In the genomic region with DNA sequence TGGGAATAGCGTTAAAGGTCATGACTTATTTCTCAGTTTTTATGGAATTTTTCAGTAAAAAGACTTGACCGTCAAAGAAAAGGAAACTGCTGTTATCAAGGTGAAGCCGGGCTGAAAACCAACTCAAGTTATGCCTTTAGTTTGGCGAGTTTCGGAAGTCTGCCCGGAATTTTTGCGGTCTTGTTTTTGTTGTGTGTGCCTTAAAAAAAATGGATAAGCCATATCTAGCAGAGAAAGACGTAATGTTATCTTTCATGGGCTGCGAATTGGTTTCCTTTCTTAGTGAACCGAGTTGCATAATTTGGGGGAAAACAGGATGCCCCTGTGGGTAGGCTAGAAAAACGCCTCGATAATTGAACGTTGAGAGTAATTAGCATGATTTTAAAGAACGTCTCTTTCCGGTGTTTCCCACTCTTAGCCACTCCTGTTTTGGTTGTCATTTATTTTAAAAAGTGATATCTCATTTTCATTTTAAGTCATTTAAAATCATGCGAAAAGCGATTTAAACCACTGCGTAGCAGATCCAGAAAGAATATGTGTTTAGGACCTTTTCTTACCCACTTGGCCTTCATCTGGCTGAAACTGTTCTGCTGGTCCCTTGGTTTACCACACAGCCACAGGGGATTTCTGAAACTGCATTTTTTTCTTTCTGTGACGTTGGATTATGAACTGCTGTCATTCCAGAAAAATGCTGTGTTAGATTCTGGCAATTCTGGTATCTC, we compare ENCODE assay signal across 8 cellular contexts. TPM values are rescaled to one million over a fixed set of nuclear protein-coding genes. Genes with fewer than 3 reads are reported as not detected.
DNase-seq lines count a peak whose midpoint lies in the region; ATAC-seq and TF ChIP-seq lines count a peak whose summit lies in the region.

No MANE protein-coding gene starts in this region.

- TF ChIP-seq CTCF in foreskin fibroblast (IDR thresholded peaks at IDR 0.05; ENCODE audit: low read depth, low read length) (no peak), sigmoid colon (IDR thresholded peaks at IDR 0.05) (no peak)

- H3K4me1 Mint-ChIP-seq in activated T-helper 1 cell treated with anti-CD3 and anti-CD28 coated beads, Interleukin-12 subunit alpha, Interleukin-12 subunit beta, Interleukin-2, Interleukin-4 antibody, amounts not matched to agents 30 ng/mL and 10 ng/mL and 1 ng/mL, durations not matched to agents 14 hours and 24 hours and 36 hours (ENCODE audit: low read depth), result peaks cover 63% of the 10 kb centered on the region

- peak overlapping the region; percentile 94 to 99 (median 98) for H3K27ac ChIP-seq in sigmoid colon

- WGBS in sigmoid colon, 2 donors, result 0 to 1% methylated on average over 19 of the region's 19 CpGs

- H3K27me3 ChIP-seq in sigmoid colon, result no peaks in the 10 kb centered on the region

- peaks cover 0 to 40% (median 27%) of the 10 kb centered on the region in 4 donors for H3K4me1 ChIP-seq in sigmoid colon

- DNase-seq in CMK (ENCODE audit: low read depth), result peak; percentile 82
- peak; percentile 11 for DNase-seq in NCI-H748 (lab: John Stamatoyannopoulos, UW; ENCODE audit: unreplicated experiment)
- DNase-seq in activated T-helper 1 cell treated with anti-CD3 and anti-CD28 coated beads, Interleukin-12 subunit alpha, Interleukin-12 subunit beta, Interleukin-2, Interleukin-4 antibody, amounts not matched to agents 30 ng/mL and 10 ng/mL and 1 ng/mL, durations not matched to agents 14 hours and 24 hours and 36 hours (ENCODE audit: low spot score), result peak; percentile 62
- peak in 1 of 2 donors; percentile 55 for DNase-seq in foreskin fibroblast
- no peak for DNase-seq in sigmoid colon
- DNase-seq in NCI-H774 (lab: John Stamatoyannopoulos, UW), result no peak

- no peaks in the 10 kb centered on the region for H3K9me3 Mint-ChIP-seq in activated T-helper 1 cell treated with anti-CD3 and anti-CD28 coated beads, Interleukin-12 subunit alpha, Interleukin-12 subunit beta, Interleukin-2, Interleukin-4 antibody, amounts not matched to agents 30 ng/mL and 10 ng/mL and 1 ng/mL, durations not matched to agents 14 hours and 24 hours and 36 hours

- H3K27me3 Mint-ChIP-seq in activated T-helper 1 cell treated with anti-CD3 and anti-CD28 coated beads, Interleukin-12 subunit alpha, Interleukin-12 subunit beta, Interleukin-2, Interleukin-4 antibody, amounts not matched to agents 30 ng/mL and 10 ng/mL and 1 ng/mL, durations not matched to agents 14 hours and 24 hours and 36 hours (ENCODE audit: insufficient read depth), result no peaks in the 10 kb centered on the region

- peaks cover 67% of the 10 kb centered on the region for H3K36me3 Mint-ChIP-seq in activated T-helper 1 cell treated with anti-CD3 and anti-CD28 coated beads, Interleukin-12 subunit alpha, Interleukin-12 subunit beta, Interleukin-2, Interleukin-4 antibody, amounts not matched to agents 30 ng/mL and 10 ng/mL and 1 ng/mL, durations not matched to agents 14 hours and 24 hours and 36 hours (ENCODE audit: low read depth)

- no peak for TF ChIP-seq POLR2A in sigmoid colon (IDR thresholded peaks at IDR 0.05)

- H3K9me3 ChIP-seq in sigmoid colon, result no peaks in the 10 kb centered on the region

- H3K4me3 ChIP-seq in foreskin fibroblast (ENCODE audit: low read depth in 1 of 2, low read length in 2 of 2) (peak overlapping the region; percentile 88 to 93), sigmoid colon (peak overlapping the region; percentile 69 to 95 (median 92))

- peak overlapping the region; percentile 96 for H3K27ac Mint-ChIP-seq in activated T-helper 1 cell treated with anti-CD3 and anti-CD28 coated beads, Interleukin-12 subunit alpha, Interleukin-12 subunit beta, Interleukin-2, Interleukin-4 antibody, amounts not matched to agents 30 ng/mL and 10 ng/mL and 1 ng/mL, durations not matched to agents 14 hours and 24 hours and 36 hours

- peaks cover 33 to 37% (median 33%) of the 10 kb centered on the region in 4 donors for H3K36me3 ChIP-seq in sigmoid colon

- no peak for TF ChIP-seq EP300 in sigmoid colon (IDR thresholded peaks at IDR 0.05)

- ATAC-seq in GM21528 (IDR thresholded peaks at IDR 0.05; ENCODE audit: low FRiP score, unreplicated experiment), result peak; percentile 33
- ATAC-seq in GM21367 (IDR thresholded peaks at IDR 0.05; ENCODE audit: unreplicated experiment), result no peak

- peak overlapping the region; percentile 93 for H3K4me3 Mint-ChIP-seq in activated T-helper 1 cell treated with anti-CD3 and anti-CD28 coated beads, Interleukin-12 subunit alpha, Interleukin-12 subunit beta, Interleukin-2, Interleukin-4 antibody, amounts not matched to agents 30 ng/mL and 10 ng/mL and 1 ng/mL, durations not matched to agents 14 hours and 24 hours and 36 hours

- intact Hi-C loops in activated T-helper 1 cell treated with anti-CD3 and anti-CD28 coated beads, Interleukin-12 subunit alpha, Interleukin-12 subunit beta, Interleukin-2, Interleukin-4 antibody, amounts not matched to agents 30 ng/mL and 10 ng/mL and 1 ng/mL, durations not matched to agents 14 hours and 24 hours and 36 hours (cut with micrococcal nuclease), result loop anchor here (1.0 to 5.0 kb wide), 15 partner anchors 11 to 375 kb away; partner anchors contain the start of genes CEP97, PCNP and RPL24
- intact Hi-C loops in sigmoid colon (cut with DNase I), result loop anchor here (2.0 to 5.0 kb wide), 2 partner anchors 38 to 377 kb away; no protein-coding TSS in a partner anchor

RNA-seq across cellular contexts. Expression of gene NFKBIZ, which starts 1.2 kb away (rescaled TPM):
- 72.4 and 79.7 TPM in 2 replicates for total RNA-seq in activated T-helper 1 cell treated with anti-CD3 and anti-CD28 coated beads, Interleukin-12 subunit alpha, Interleukin-12 subunit beta, Interleukin-2, Interleukin-4 antibody, amounts not matched to agents 30 ng/mL and 10 ng/mL and 1 ng/mL, durations not matched to agents 14 hours and 24 hours and 36 hours
- 100 to 1,000 TPM in 1 of 4 donors, 10 to 100 TPM in 3; 49.9 to 121 (median 58.1) TPM for total RNA-seq in sigmoid colon
- polyA plus RNA-seq in sigmoid colon, result 10 to 100 TPM in 2 of 3 donors, 1 to 10 TPM in 1; 4.2 to 55.0 (median 14.3) TPM

Comparison
In these comparisons a context has a peak if more than half of its experiments do, and no peak if none do; other contexts are left out.
1. DNase-seq: peak in CMK (single experiment), NCI-H748 (single experiment) and activated T-helper 1 cell treated with anti-CD3 and anti-CD28 coated beads, Interleukin-12 subunit alpha, Interleukin-12 subunit beta, Interleukin-2, Interleukin-4 antibody, amounts not matched to agents 30 ng/mL and 10 ng/mL and 1 ng/mL, durations not matched to agents 14 hours and 24 hours and 36 hours (single experiment); none in sigmoid colon (single experiment) and NCI-H774 (single experiment).